ENCODE assay signal across 8 cellular contexts in the genomic region with DNA sequence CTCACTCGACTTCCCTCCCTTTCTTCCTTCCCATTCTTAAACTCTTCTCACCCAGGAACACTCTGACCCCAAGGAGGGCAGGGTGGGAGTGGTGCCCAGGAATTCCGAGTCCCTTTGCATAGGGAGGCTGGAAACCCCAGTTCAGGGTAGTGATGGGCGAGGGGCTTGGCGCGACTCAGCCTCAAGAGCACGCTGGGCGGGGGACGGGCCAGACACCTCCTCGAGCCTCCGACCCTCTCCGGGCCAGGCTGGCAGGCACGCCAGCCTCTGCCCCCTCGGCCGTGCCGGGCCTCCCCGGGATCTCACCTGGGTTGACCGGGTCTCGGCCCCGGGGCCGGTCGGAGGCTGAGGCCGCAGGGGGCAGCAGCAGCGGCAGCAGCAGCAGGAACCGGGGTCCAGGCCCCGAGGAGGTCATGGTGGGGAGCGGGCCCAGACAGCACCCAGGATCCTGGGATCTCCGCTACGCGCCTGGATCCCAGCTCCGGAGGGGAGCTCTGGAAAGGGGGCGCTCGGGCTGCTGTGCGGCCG. TPM values are rescaled to one million over a fixed set of nuclear protein-coding genes. Genes with fewer than 3 reads are reported as not detected.
A peak's percentile ranks its signal among the peaks of the same experiment; 100 is the strongest.
DNase-seq lines count a peak whose midpoint lies in the region; ATAC-seq and TF ChIP-seq lines count a peak whose summit lies in the region.

No MANE protein-coding gene starts in this region.

- H3K9me3 ChIP-seq in right atrium auricular region (no peaks in the 10 kb centered on the region), skeletal muscle satellite cell (replicated peaks; ENCODE audit: low read length) (no peaks in the 10 kb centered on the region)

- H3K4me1 Mint-ChIP-seq in activated CD4-positive, alpha-beta T cell treated with anti-CD3 and anti-CD28 coated beads for 36 hours, result peaks cover 31% of the 10 kb centered on the region
- peaks cover 33% of the 10 kb centered on the region for H3K4me1 Mint-ChIP-seq in activated CD4-positive, alpha-beta memory T cell treated with anti-CD3 and anti-CD28 coated beads for 36 hours (ENCODE audit: low read depth)

- TF ChIP-seq CTCF in right atrium auricular region (IDR thresholded peaks at IDR 0.05), result no peak

- H3K27me3 Mint-ChIP-seq in activated CD4-positive, alpha-beta T cell treated with anti-CD3 and anti-CD28 coated beads for 36 hours, result no peaks in the 10 kb centered on the region
- H3K27me3 Mint-ChIP-seq in activated CD4-positive, alpha-beta memory T cell treated with anti-CD3 and anti-CD28 coated beads for 36 hours, result no peaks in the 10 kb centered on the region

- DNase-seq in activated CD4-positive, alpha-beta T cell treated with anti-CD3 and anti-CD28 coated beads for 36 hours, result no peak
- no peak for DNase-seq in activated CD4-positive, alpha-beta T cell treated with anti-CD3 and anti-CD28 coated beads for 1 hour
- DNase-seq in activated CD4-positive, alpha-beta memory T cell treated with anti-CD3 and anti-CD28 coated beads for 36 hours, result no peak
- no peak for DNase-seq in right atrium auricular region (ENCODE audit: low spot score)
- no peak for DNase-seq in DMS114 treated with DMSO at 0.1 percent for 48 hours (lab: John Stamatoyannopoulos, UW; ENCODE audit: unreplicated experiment)
- no peak for DNase-seq in SHP77 (lab: John Stamatoyannopoulos, UW)

- H3K9me3 Mint-ChIP-seq in activated CD4-positive, alpha-beta T cell treated with anti-CD3 and anti-CD28 coated beads for 36 hours (ENCODE audit: low read depth), result no peaks in the 10 kb centered on the region
- H3K9me3 Mint-ChIP-seq in activated CD4-positive, alpha-beta memory T cell treated with anti-CD3 and anti-CD28 coated beads for 36 hours, result no peaks in the 10 kb centered on the region

- ATAC-seq in activated CD4-positive, alpha-beta T cell treated with anti-CD3 and anti-CD28 coated beads for 36 hours, result peak; percentile 4
- ATAC-seq in HG03045 (IDR thresholded peaks at IDR 0.05; ENCODE audit: unreplicated experiment), result peak; percentile 23

- H3K36me3 Mint-ChIP-seq in activated CD4-positive, alpha-beta T cell treated with anti-CD3 and anti-CD28 coated beads for 36 hours (ENCODE audit: low read depth), result peaks cover 16% of the 10 kb centered on the region
- H3K36me3 Mint-ChIP-seq in activated CD4-positive, alpha-beta memory T cell treated with anti-CD3 and anti-CD28 coated beads for 36 hours, result peaks cover 11% of the 10 kb centered on the region

- H3K27me3 ChIP-seq in right atrium auricular region (no peaks in the 10 kb centered on the region), skeletal muscle satellite cell (ENCODE audit: control insufficient read depth, insufficient read depth, low read length) (no peaks in the 10 kb centered on the region)

- POLR2A ChIA-PET in activated CD4-positive, alpha-beta T cell treated with anti-CD3 and anti-CD28 coated beads for 36 hours (lab: Charles Lee), result interaction anchor here (1.6 kb wide), 1 partner anchor 27 kb away, joined by 7 read pairs; no protein-coding TSS in a partner anchor
- POLR2A ChIA-PET in activated CD4-positive, alpha-beta memory T cell treated with anti-CD3 and anti-CD28 coated beads for 36 hours (lab: Charles Lee), result interaction anchor here (0.6 to 2.2 kb wide), 9 partner anchors 12 to 365 kb away, joined by 3 to 26 read pairs (median 3); a partner anchor contains a TSS

- CTCF ChIA-PET in activated CD4-positive, alpha-beta T cell treated with anti-CD3 and anti-CD28 coated beads for 36 hours (lab: Charles Lee), result interaction anchor here (0.6 to 4.3 kb wide), 11 partner anchors 13 to 74 kb away, joined by 3 to 38 read pairs (median 6); a partner anchor contains a TSS
- CTCF ChIA-PET in activated CD4-positive, alpha-beta memory T cell treated with anti-CD3 and anti-CD28 coated beads for 36 hours (lab: Charles Lee), result interaction anchor here (0.7 to 7.4 kb wide), 12 partner anchors 15 to 512 kb away, joined by 3 to 62 read pairs (median 5); a partner anchor contains a TSS

- H3K27ac Mint-ChIP-seq in activated CD4-positive, alpha-beta T cell treated with anti-CD3 and anti-CD28 coated beads for 36 hours, result peak overlapping the region; percentile 70
- H3K27ac Mint-ChIP-seq in activated CD4-positive, alpha-beta memory T cell treated with anti-CD3 and anti-CD28 coated beads for 36 hours, result peak overlapping the region; percentile 54

- peak overlapping the region; percentile 99 for H3K4me3 Mint-ChIP-seq in activated CD4-positive, alpha-beta T cell treated with anti-CD3 and anti-CD28 coated beads for 36 hours
- peak overlapping the region; percentile 92 for H3K4me3 Mint-ChIP-seq in activated CD4-positive, alpha-beta memory T cell treated with anti-CD3 and anti-CD28 coated beads for 36 hours

- peaks cover 0 to 38% of the 10 kb centered on the region in 2 donors for H3K4me1 ChIP-seq in right atrium auricular region
- H3K4me1 ChIP-seq in skeletal muscle satellite cell (ENCODE audit: control insufficient read depth, insufficient read depth, low read length), result peaks cover 30% of the 10 kb centered on the region

- peak overlapping the region; percentile 88 to 95 for H3K27ac ChIP-seq in right atrium auricular region

- H3K36me3 ChIP-seq in right atrium auricular region (peaks cover 22% of the 10 kb centered on the region), skeletal muscle satellite cell (ENCODE audit: insufficient read depth, low read length) (peaks cover 21% of the 10 kb centered on the region)

- H3K4me3 ChIP-seq in right atrium auricular region, result peak overlapping the region; percentile 78 to 85
- peak overlapping the region; percentile 81 for H3K4me3 ChIP-seq in skeletal muscle satellite cell (ENCODE audit: low read length)

- H3K4me2 ChIP-seq in skeletal muscle satellite cell (ENCODE audit: low read length), result peak overlapping the region; percentile 97

- intact Hi-C loops in activated CD4-positive, alpha-beta T cell treated with anti-CD3 and anti-CD28 coated beads for 36 hours (cut with DNase I, micrococcal nuclease), result loop anchor here (1.0 to 10.0 kb wide), 7 partner anchors 63 to 510 kb away; a partner anchor contains a TSS
- intact Hi-C loops in activated CD4-positive, alpha-beta memory T cell treated with anti-CD3 and anti-CD28 coated beads for 36 hours (cut with micrococcal nuclease), result loop anchor here (10.0 kb wide), 1 partner anchor 132 kb away; a partner anchor contains a TSS

- peak overlapping the region; percentile 86 for H3K9ac ChIP-seq in skeletal muscle satellite cell (ENCODE audit: low read depth, low read length)

RNA-seq across cellular contexts. Expression of a gene that starts 0.5 kb away (rescaled TPM):
- 10 to 100 TPM; 30.7 to 35.9 TPM for total RNA-seq in activated CD4-positive, alpha-beta T cell treated with anti-CD3 and anti-CD28 coated beads for 36 hours
- total RNA-seq in activated CD4-positive, alpha-beta memory T cell treated with anti-CD3 and anti-CD28 coated beads for 36 hours, result 10 to 100 TPM; 37.1 to 43.4 TPM
- 10 to 100 TPM; 35.5 to 35.9 TPM for total RNA-seq in right atrium auricular region
- 64.9 and 73.6 TPM in 2 replicates for total RNA-seq in skeletal muscle satellite cell (2012; rRNA removed)

RNA-seq across cellular contexts. Expression of a gene that starts 1.0 kb away (rescaled TPM):
- total RNA-seq in activated CD4-positive, alpha-beta T cell treated with anti-CD3 and anti-CD28 coated beads for 36 hours, result 10 to 100 TPM; 44.2 TPM
- total RNA-seq in activated CD4-positive, alpha-beta memory T cell treated with anti-CD3 and anti-CD28 coated beads for 36 hours, result 10 to 100 TPM; 40.2 to 42.8 TPM
- total RNA-seq in right atrium auricular region, result 10 to 100 TPM; 65.3 to 69.6 TPM
- total RNA-seq in skeletal muscle satellite cell (2012; rRNA removed), result 83.4 and 121 TPM in 2 replicates

RNA-seq across cellular contexts. Expression of a gene that starts 16.1 kb away (rescaled TPM):
- not detected for total RNA-seq in activated CD4-positive, alpha-beta T cell treated with anti-CD3 and anti-CD28 coated beads for 36 hours
- total RNA-seq in activated CD4-positive, alpha-beta memory T cell treated with anti-CD3 and anti-CD28 coated beads for 36 hours, result not detected
- not detected for total RNA-seq in right atrium auricular region
- not detected in 2 replicates for total RNA-seq in skeletal muscle satellite cell (2012; rRNA removed)

RNA-seq across cellular contexts. Expression of a gene that starts 20.7 kb away (rescaled TPM):
- total RNA-seq in activated CD4-positive, alpha-beta T cell treated with anti-CD3 and anti-CD28 coated beads for 36 hours, result 10 to 100 TPM; 16.4 to 17.2 TPM
- total RNA-seq in activated CD4-positive, alpha-beta memory T cell treated with anti-CD3 and anti-CD28 coated beads for 36 hours, result 10 to 100 TPM; 12.2 to 13.7 TPM
- 10 to 100 TPM; 16.5 to 50.2 TPM for total RNA-seq in right atrium auricular region
- 1.7 and 4.3 TPM in 2 replicates for total RNA-seq in skeletal muscle satellite cell (2012; rRNA removed)

RNA-seq across cellular contexts. Expression of a gene that starts 28.0 kb away (rescaled TPM):
- 10 to 100 TPM; 70.5 to 92.6 TPM for total RNA-seq in activated CD4-positive, alpha-beta T cell treated with anti-CD3 and anti-CD28 coated beads for 36 hours
- total RNA-seq in activated CD4-positive, alpha-beta memory T cell treated with anti-CD3 and anti-CD28 coated beads for 36 hours, result 10 to 100 TPM; 96.1 to 98.7 TPM
- total RNA-seq in right atrium auricular region, result 100 to 1,000 TPM; 359 to 459 TPM
- total RNA-seq in skeletal muscle satellite cell (2012; rRNA removed), result 185 TPM in 2 replicates
